1 cellular context compared by ENCODE assay signal in genomic region chr5:157544623-157544989, GRCh38.
TF ChIP-seq lines count a peak whose summit lies in the region.

No MANE protein-coding gene starts in this region.

TF ChIP-seq in K562, 482 proteins besides CTCF, POLR2A, EP300 and RAD21 (continued from another document and continues in another):
- TF ChIP-seq ZNF449 (CRISPR knock-in tag; IDR thresholded peaks at IDR 0.05) = no peak
- TF ChIP-seq NCOA1 (IDR thresholded peaks at IDR 0.05; ENCODE audit: low read depth) = peak; percentile 73
- TF ChIP-seq GABPA (tag; conservative IDR thresholded peaks at IDR 0.05; ENCODE audit: low read depth) = no peak
- no peak for TF ChIP-seq ZNF707 (CRISPR knock-in tag; conservative IDR thresholded peaks at IDR 0.05)
- TF ChIP-seq GATA2 (CRISPR knock-in tag; IDR thresholded peaks at IDR 0.05) = 0 out of 2 replicates have a peak, but pooled peaks have one; percentile 13
- TF ChIP-seq DNMT1 (IDR thresholded peaks at IDR 0.05) = no peak
- no peak for TF ChIP-seq ZNF764 (CRISPR knock-in tag; IDR thresholded peaks at IDR 0.05; ENCODE audit: low read depth)
- no peak for TF ChIP-seq MBD2 (IDR thresholded peaks at IDR 0.05; ENCODE audit: borderline replicate concordance, low read depth)
- TF ChIP-seq RBM34 (IDR thresholded peaks at IDR 0.05; ENCODE audit: borderline replicate concordance, insufficient read depth, low read length) = no peak
- TF ChIP-seq SMARCC2 (IDR thresholded peaks at IDR 0.05; ENCODE audit: low read depth) = peak; percentile 56; the same call in 1 of the 2 replicates
- no peak for TF ChIP-seq ZNF384 (IDR thresholded peaks at IDR 0.05; ENCODE audit: low read depth, low read length)
- TF ChIP-seq FOXJ2 (tag; IDR thresholded peaks at IDR 0.05) = peak; percentile 64; the same call in 1 of the 2 replicates
- TF ChIP-seq KDM1A (IDR thresholded peaks at IDR 0.05) = peak; percentile 79 to 84; a peak in 3 of 4 replicates
- TF ChIP-seq JUND (IDR thresholded peaks at IDR 0.05; ENCODE audit: borderline replicate concordance, low read depth, low read length) = peak; percentile 5; the same call in 1 of the 2 replicates
- no peak; the same call in 2 of the 3 replicates for TF ChIP-seq JUND (tag; IDR thresholded peaks at IDR 0.05; ENCODE audit: borderline replicate concordance, low read depth, low read length)
- no peak for TF ChIP-seq NRF1 (conservative IDR thresholded peaks at IDR 0.05 in 1 of 2, IDR thresholded peaks at IDR 0.05 in 1 of 2)
- TF ChIP-seq PML (IDR thresholded peaks at IDR 0.05; ENCODE audit: low read length) = peak; percentile 37; the same call in 1 of the 2 replicates
- TF ChIP-seq ZBTB2 (IDR thresholded peaks at IDR 0.05) = no peak
- peak; percentile 83 for TF ChIP-seq TCF3 (CRISPR knock-in tag; IDR thresholded peaks at IDR 0.05)
- peak; percentile 62 for TF ChIP-seq FOSL1 (tag; conservative IDR thresholded peaks at IDR 0.05)
- TF ChIP-seq RBM15 (IDR thresholded peaks at IDR 0.05; ENCODE audit: insufficient read depth, low read length) = no peak
- TF ChIP-seq ZZZ3 (IDR thresholded peaks at IDR 0.05) = no peak
- TF ChIP-seq NONO (IDR thresholded peaks at IDR 0.05; ENCODE audit: low read depth in 2 of 2, low read length in 1 of 2) = no peak
- TF ChIP-seq POLR3A (IDR thresholded peaks at IDR 0.05; ENCODE audit: borderline replicate concordance, extremely low read depth, insufficient read depth, insufficient read length) = no peak
- TF ChIP-seq TEAD1 (CRISPR knock-in tag; IDR thresholded peaks at IDR 0.05) = no peak
- no peak for TF ChIP-seq CLOCK (CRISPR knock-in tag; IDR thresholded peaks at IDR 0.05; ENCODE audit: borderline replicate concordance)
- no peak for TF ChIP-seq TOE1 (IDR thresholded peaks at IDR 0.05; ENCODE audit: borderline replicate concordance)
- TF ChIP-seq TOE1 (CRISPR knock-in tag; IDR thresholded peaks at IDR 0.05; ENCODE audit: borderline replicate concordance, low read depth) = no peak
- TF ChIP-seq GATAD2A (IDR thresholded peaks at IDR 0.05) = no peak
- no peak for TF ChIP-seq SMAD3 (CRISPR knock-in tag; conservative IDR thresholded peaks at IDR 0.05)
- TF ChIP-seq ZNF12 (CRISPR knock-in tag; IDR thresholded peaks at IDR 0.05) = no peak; the same call in 1 of the 2 replicates
- TF ChIP-seq CHD7 (IDR thresholded peaks at IDR 0.05; ENCODE audit: low read depth, low read length) = no peak
- TF ChIP-seq NFYB (IDR thresholded peaks at IDR 0.05; ENCODE audit: extremely low read depth, insufficient read length) = no peak
- TF ChIP-seq KLF1 (tag; IDR thresholded peaks at IDR 0.05) = no peak
- no peak for TF ChIP-seq ZKSCAN1 (IDR thresholded peaks at IDR 0.05; ENCODE audit: low read depth, low read length)
- TF ChIP-seq SP2 (IDR thresholded peaks at IDR 0.05; ENCODE audit: extremely low read depth, low read depth, low read length, poor library complexity, severe bottlenecking) = no peak
- TF ChIP-seq POLR2H (tag; IDR thresholded peaks at IDR 0.05; ENCODE audit: low read depth) = no peak
- TF ChIP-seq EZH2 (IDR thresholded peaks at IDR 0.05; ENCODE audit: borderline replicate concordance, low read depth, low read length) = no peak
- no peak for TF ChIP-seq POLR3G (IDR thresholded peaks at IDR 0.05; ENCODE audit: extremely low read depth, insufficient read length, insufficient replicate concordance)
- TF ChIP-seq MEF2A (IDR thresholded peaks at IDR 0.05; ENCODE audit: control insufficient read depth, low read depth, low read length) = no peak
- TF ChIP-seq BRF2 (IDR thresholded peaks at IDR 0.05; ENCODE audit: borderline replicate concordance, insufficient read depth, insufficient read length) = no peak
- peak; percentile 73; the same call in 1 of the 2 replicates for TF ChIP-seq DPF2 (IDR thresholded peaks at IDR 0.05)
- no peak for TF ChIP-seq ZKSCAN3 (CRISPR knock-in tag; IDR thresholded peaks at IDR 0.05)
- TF ChIP-seq ARID3B (CRISPR knock-in tag; IDR thresholded peaks at IDR 0.05; ENCODE audit: borderline replicate concordance) = no peak
- no peak for TF ChIP-seq ZNF76 (CRISPR knock-in tag; IDR thresholded peaks at IDR 0.05; ENCODE audit: borderline replicate concordance)
- TF ChIP-seq KDM2B (CRISPR knock-in tag; IDR thresholded peaks at IDR 0.05) = no peak
- TF ChIP-seq CEBPG (CRISPR knock-in tag; IDR thresholded peaks at IDR 0.05) = no peak
- no peak for TF ChIP-seq CEBPG (tag; conservative IDR thresholded peaks at IDR 0.05 in 1 of 2, IDR thresholded peaks at IDR 0.05 in 1 of 2)
- peak; percentile 71; the same call in 1 of the 2 replicates for TF ChIP-seq SMARCE1 (IDR thresholded peaks at IDR 0.05)
- TF ChIP-seq SRSF3 (IDR thresholded peaks at IDR 0.05; ENCODE audit: insufficient read depth, low read length) = no peak
- TF ChIP-seq ZNF282 (CRISPR knock-in tag; IDR thresholded peaks at IDR 0.05) = no peak
